Comparison of ENCODE assay signal across 23 cellular contexts in the genomic region with DNA sequence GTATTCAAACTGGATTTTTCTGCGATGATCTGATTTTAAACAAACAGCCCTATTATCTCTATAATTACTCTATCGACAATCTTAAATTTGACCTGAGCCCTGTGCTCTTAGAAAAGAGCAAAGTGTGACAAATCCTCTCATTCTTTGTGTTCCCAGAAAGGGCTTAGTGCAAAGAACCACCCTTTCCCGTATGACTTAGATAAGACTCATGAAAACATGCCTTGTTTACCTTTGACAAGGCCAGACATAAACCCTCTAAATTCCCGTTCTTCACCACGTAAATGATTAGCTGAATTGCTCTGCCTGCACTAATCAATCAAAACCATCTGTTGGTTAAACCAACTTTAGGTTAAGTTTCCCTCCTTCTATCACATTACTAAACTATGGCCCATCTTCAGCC.
"Had no signal": no experiment of that assay in that cellular context is flagged by ENCODE, and none has a peak within 500 bp of the region (broad histone marks: within the 10 kb centered on the region; RNA-seq: fewer than 3 reads in every experiment).

No MANE protein-coding gene starts in this region.

- H3K36me3 ChIP-seq: ascending aorta, brain microvascular endothelial cell, heart left ventricle, ovary, spleen, transverse colon had no signal

- H3K9me3 ChIP-seq: ascending aorta, ovary, psoas muscle, transverse colon had no signal

- H3K4me1 Mint-ChIP-seq: activated CD4-positive, alpha-beta T cell treated with anti-CD3 and anti-CD28 coated beads for 36 hours; activated naive CD4-positive, alpha-beta T cell treated with anti-CD3 and anti-CD28 coated beads, Interleukin-2, amount 10 ng/mL, durations not matched to agents 7 days and 5 days; activated naive CD8-positive, alpha-beta T cell treated with anti-CD3 and anti-CD28 coated beads, Interleukin-2, amount 10 ng/mL, durations not matched to agents 7 days and 5 days had no signal

- DNase-seq: activated CD4-positive, alpha-beta T cell treated with anti-CD3 and anti-CD28 coated beads for 36 hours; activated CD4-positive, CD25-positive, alpha-beta regulatory T cell; activated CD8-positive, alpha-beta memory T cell treated with anti-CD3 and anti-CD28 coated beads for 24 hours; activated gamma-delta T cell; activated naive CD4-positive, alpha-beta T cell treated with anti-CD3 and anti-CD28 coated beads, Interleukin-2, amount 10 ng/mL, durations not matched to agents 7 days and 5 days; activated naive CD8-positive, alpha-beta T cell treated with anti-CD3 and anti-CD28 coated beads, Interleukin-2, amount 10 ng/mL, durations not matched to agents 7 days and 5 days; brain microvascular endothelial cell; caudate nucleus; cortex of kidney; effector memory CD8-positive, alpha-beta T cell; heart left ventricle; mucosa of descending colon; ovary; psoas muscle; spleen; stimulated activated CD4-positive, alpha-beta T cell treated with anti-CD3 and anti-CD28 coated beads, Interleukin-2, amount 100 ng/mL, for 48 hours; stimulated activated naive CD4-positive, alpha-beta T cell treated with Interleukin-2 at 50 U/mL for 16 hours; transverse colon had no signal

- H3K4me3 ChIP-seq: ascending aorta, heart left ventricle, lung, mucosa of descending colon, ovary, psoas muscle, spleen, transverse colon had no signal

- H3K27ac Mint-ChIP-seq: activated CD4-positive, alpha-beta T cell treated with anti-CD3 and anti-CD28 coated beads for 36 hours; activated naive CD4-positive, alpha-beta T cell treated with anti-CD3 and anti-CD28 coated beads, Interleukin-2, amount 10 ng/mL, durations not matched to agents 7 days and 5 days; activated naive CD8-positive, alpha-beta T cell treated with anti-CD3 and anti-CD28 coated beads, Interleukin-2, amount 10 ng/mL, durations not matched to agents 7 days and 5 days; activated T-helper 1 cell treated with anti-CD3 and anti-CD28 coated beads, Interleukin-12 subunit alpha, Interleukin-12 subunit beta, Interleukin-2, Interleukin-4 antibody, amounts not matched to agents 30 ng/mL and 10 ng/mL and 1 ng/mL, durations not matched to agents 14 hours and 24 hours and 36 hours; effector memory CD8-positive, alpha-beta T cell; natural killer cell treated with Interleukin-12 subunit alpha and Interleukin-12 subunit beta and Interleukin-15 and Interleukin-18, amount 100 ng/mL, for 72 hours had no signal

- H3K36me3 Mint-ChIP-seq: activated naive CD4-positive, alpha-beta T cell treated with anti-CD3 and anti-CD28 coated beads, Interleukin-2, amount 10 ng/mL, durations not matched to agents 7 days and 5 days; activated naive CD8-positive, alpha-beta T cell treated with anti-CD3 and anti-CD28 coated beads, Interleukin-2, amount 10 ng/mL, durations not matched to agents 7 days and 5 days; natural killer cell treated with Interleukin-12 subunit alpha and Interleukin-12 subunit beta and Interleukin-15 and Interleukin-18, amount 100 ng/mL, for 72 hours had no signal

- FAIRE-seq: urothelium cell line had no signal

- H3K27me3 Mint-ChIP-seq: activated CD4-positive, alpha-beta T cell treated with anti-CD3 and anti-CD28 coated beads for 36 hours; activated naive CD4-positive, alpha-beta T cell treated with anti-CD3 and anti-CD28 coated beads, Interleukin-2, amount 10 ng/mL, durations not matched to agents 7 days and 5 days; activated naive CD8-positive, alpha-beta T cell treated with anti-CD3 and anti-CD28 coated beads, Interleukin-2, amount 10 ng/mL, durations not matched to agents 7 days and 5 days; effector memory CD8-positive, alpha-beta T cell; natural killer cell treated with Interleukin-12 subunit alpha and Interleukin-12 subunit beta and Interleukin-15 and Interleukin-18, amount 100 ng/mL, for 72 hours had no signal

- H3K27me3 ChIP-seq: ascending aorta, brain microvascular endothelial cell, heart left ventricle, ovary, spleen, transverse colon had no signal

- H3K27ac ChIP-seq: ascending aorta, brain microvascular endothelial cell, heart left ventricle, ovary, psoas muscle, spleen, transverse colon had no signal

- ATAC-seq: activated CD4-positive, alpha-beta T cell treated with anti-CD3 and anti-CD28 coated beads for 36 hours; effector memory CD8-positive, alpha-beta T cell; heart left ventricle; mucosa of descending colon; natural killer cell treated with Interleukin-12 subunit alpha and Interleukin-12 subunit beta and Interleukin-15 and Interleukin-18, amount 100 ng/mL, for 72 hours; psoas muscle had no signal

- H3K4me3 Mint-ChIP-seq: activated CD4-positive, alpha-beta T cell treated with anti-CD3 and anti-CD28 coated beads for 36 hours; activated naive CD4-positive, alpha-beta T cell treated with anti-CD3 and anti-CD28 coated beads, Interleukin-2, amount 10 ng/mL, durations not matched to agents 7 days and 5 days; activated naive CD8-positive, alpha-beta T cell treated with anti-CD3 and anti-CD28 coated beads, Interleukin-2, amount 10 ng/mL, durations not matched to agents 7 days and 5 days; activated T-helper 1 cell treated with anti-CD3 and anti-CD28 coated beads, Interleukin-12 subunit alpha, Interleukin-12 subunit beta, Interleukin-2, Interleukin-4 antibody, amounts not matched to agents 30 ng/mL and 10 ng/mL and 1 ng/mL, durations not matched to agents 14 hours and 24 hours and 36 hours; effector memory CD8-positive, alpha-beta T cell; natural killer cell treated with Interleukin-12 subunit alpha and Interleukin-12 subunit beta and Interleukin-15 and Interleukin-18, amount 100 ng/mL, for 72 hours had no signal

- H3K4me1 ChIP-seq: ascending aorta, heart left ventricle, psoas muscle, spleen, transverse colon had no signal
